Comparison of ENCODE assay signal across 10 cellular contexts in the genomic region with DNA sequence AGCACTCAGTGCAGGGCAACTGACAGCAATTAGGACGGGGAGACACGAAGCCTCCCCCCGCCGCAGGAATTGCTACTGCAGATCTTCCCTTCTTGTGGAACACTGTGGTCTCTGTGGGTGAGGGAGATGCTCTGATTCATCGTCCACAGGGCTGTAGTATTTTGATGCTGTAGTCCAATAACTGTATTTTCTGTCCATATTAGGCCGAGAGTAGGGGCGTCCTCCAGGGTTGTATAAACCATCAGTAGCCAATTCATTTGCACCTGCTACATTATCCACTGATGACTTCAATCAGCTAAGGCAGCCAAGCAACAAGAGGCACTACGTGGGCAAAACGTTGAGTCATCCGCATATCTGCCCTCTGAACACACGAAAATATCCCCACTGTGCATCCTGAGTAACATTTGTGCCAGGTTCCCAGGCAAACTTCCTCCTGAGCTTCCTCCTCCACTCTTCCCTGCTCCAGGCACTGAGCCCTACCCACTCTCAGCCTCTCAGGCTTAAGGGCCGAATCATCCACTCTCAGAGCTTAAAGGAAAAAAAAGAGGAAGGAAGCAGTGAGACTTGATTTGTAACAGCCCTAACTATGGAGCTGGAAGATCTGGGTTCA.
DNase-seq lines count a peak whose midpoint lies in the region; ATAC-seq and TF ChIP-seq lines count a peak whose summit lies in the region.
"Had no signal": no experiment of that assay in that cellular context is flagged by ENCODE, and none has a peak within 500 bp of the region (broad histone marks: within the 10 kb centered on the region; RNA-seq: fewer than 3 reads in every experiment).

No MANE protein-coding gene starts in this region.

- DNase-seq in GM04504 (ENCODE audit: low read depth) (peak; percentile 86), OCI-LY7 (ENCODE audit: low spot score) (no peak), epithelial cell of proximal tubule (ENCODE audit: low read depth) (peak; percentile 98), sciatic nerve (ENCODE audit: low spot score) (no peak), putamen (ENCODE audit: low spot score) (no peak), substantia nigra (lab: John Stamatoyannopoulos, UW) (no peak)
- DNase-seq: activated CD4-positive, alpha-beta T cell treated with anti-CD3 and anti-CD28 coated beads, Interleukin-2, amount 50 U/mL, for 4 hours had no signal

- peaks cover 22% of the 10 kb centered on the region for H3K4me1 ChIP-seq in OCI-LY7 (ENCODE audit: insufficient read depth, low read length, poor library complexity, severe bottlenecking)
- H3K4me1 ChIP-seq: vagina had no signal

- H3K27ac ChIP-seq in OCI-LY7 (ENCODE audit: low read depth, low read length, poor library complexity, severe bottlenecking): no peak overlapping the region
- no peak overlapping the region for H3K27ac ChIP-seq in substantia nigra (ENCODE audit: low read depth, low read length, poor library complexity, severe bottlenecking)
- H3K27ac ChIP-seq: vagina had no signal

- H3K4me2 ChIP-seq in OCI-LY7 (ENCODE audit: low read length): no peak overlapping the region

- CTCF ChIA-PET in OCI-LY7 (lab: Charles Lee; ENCODE audit: unreplicated experiment): no interaction called here

- no TSS peak for BruUV-seq in OCI-LY7 (replicated peaks; lab: Mats Ljungman, UMichigan)

- no peaks in the 10 kb centered on the region for H4K20me1 ChIP-seq in OCI-LY7 (ENCODE audit: insufficient read depth, low read length)

- intact Hi-C loops in OCI-LY7 (cut with micrococcal nuclease; ENCODE audit: unreplicated experiment) (no loop called here), sciatic nerve (cut with DNase I) (no loop called here)

- no peaks in the 10 kb centered on the region for H3K9me3 ChIP-seq in OCI-LY7 (ENCODE audit: low read length)
- H3K9me3 ChIP-seq: vagina had no signal

- TF ChIP-seq CTCF in OCI-LY7 (conservative IDR thresholded peaks at IDR 0.05; ENCODE audit: low read length) (no peak), epithelial cell of proximal tubule (conservative IDR thresholded peaks at IDR 0.05; ENCODE audit: low read depth, low read length) (no peak)

- POLR2A ChIA-PET in OCI-LY7 (lab: Charles Lee): interaction anchor here (0.6 to 3.0 kb wide), 6 partner anchors 9 to 42 kb away, joined by 3 to 16 read pairs (median 5); no protein-coding TSS in a partner anchor

- no peak overlapping the region for H3K4me3 ChIP-seq in OCI-LY7 (ENCODE audit: low read depth, low read length, poor library complexity, severe bottlenecking)
- no peak overlapping the region for H3K4me3 ChIP-seq in epithelial cell of proximal tubule (ENCODE audit: low read depth, low read length)
- H3K4me3 ChIP-seq: vagina had no signal

- no peaks in the 10 kb centered on the region for H3K36me3 ChIP-seq in OCI-LY7 (ENCODE audit: insufficient read depth, low read length)
- H3K36me3 ChIP-seq: vagina had no signal

- H3K9me2 ChIP-seq in OCI-LY7 (ENCODE audit: insufficient read depth, low read length): no peaks in the 10 kb centered on the region

- ATAC-seq in sciatic nerve (peak; percentile 20), GM21360 (IDR thresholded peaks at IDR 0.05; ENCODE audit: unreplicated experiment) (no peak), GM21423 (IDR thresholded peaks at IDR 0.05; ENCODE audit: unreplicated experiment) (no peak)

- H2AFZ ChIP-seq in OCI-LY7 (ENCODE audit: low read length): peak overlapping the region; percentile 14; the same call in 1 of the 2 replicates

- H3K79me2 ChIP-seq in OCI-LY7 (ENCODE audit: insufficient read depth, low read depth, low read length): no peaks in the 10 kb centered on the region

Comparison
In these comparisons a context has a peak if more than half of its experiments do, and no peak if none do; other contexts are left out.
1. DNase-seq: peak in GM04504 (single experiment) and epithelial cell of proximal tubule (single experiment); none in OCI-LY7 (single experiment), sciatic nerve (single experiment), putamen (single experiment) and substantia nigra (0 of 49).